9 cellular contexts compared by ENCODE assay signal in the genomic region with DNA sequence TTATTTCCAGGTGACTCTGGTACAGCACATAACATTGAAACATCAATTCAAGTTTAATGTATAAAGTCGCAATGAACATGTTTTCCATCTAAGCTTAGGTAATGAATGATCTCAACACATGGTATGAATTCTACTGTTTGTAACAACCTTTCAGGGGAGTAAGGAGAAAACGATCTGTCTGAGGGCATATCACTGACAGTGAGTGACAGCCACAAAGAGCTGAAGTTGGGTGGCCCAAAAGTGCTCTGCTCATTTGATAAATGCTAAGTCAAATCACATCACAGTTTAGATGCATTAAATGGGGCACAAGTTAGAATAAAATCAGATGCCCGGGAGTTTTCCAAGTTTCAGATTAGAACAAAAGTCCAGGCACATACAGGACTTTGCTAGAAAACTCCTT. TPM values are rescaled to one million over a fixed set of nuclear protein-coding genes. Genes with fewer than 3 reads are reported as not detected.
DNase-seq lines count a peak whose midpoint lies in the region; ATAC-seq, FAIRE-seq and TF ChIP-seq lines count a peak whose summit lies in the region.
"Had no signal": no experiment of that assay in that cellular context is flagged by ENCODE, and none has a peak within 500 bp of the region (broad histone marks: within the 10 kb centered on the region; RNA-seq: fewer than 3 reads in every experiment).

No MANE protein-coding gene starts in this region.

- H2AFZ ChIP-seq in GM23338 (no peak overlapping the region), OCI-LY3 (ENCODE audit: low read depth, low read length) (no peak overlapping the region), endothelial cell of umbilical vein (ENCODE audit: low read depth, low read length) (peak overlapping the region; percentile 64)

- peak overlapping the region; percentile 93; the same call in 1 of the 2 replicates for H3K27ac Mint-ChIP-seq in GM23338

- H3K4me1 ChIP-seq in GM23338 (ENCODE audit: insufficient read depth) (peaks cover 9% of the 10 kb centered on the region), OCI-LY3 (ENCODE audit: low read length) (peaks cover 13% of the 10 kb centered on the region), endothelial cell of umbilical vein (ENCODE audit: control insufficient read depth, extremely low read depth, insufficient read depth, low read length) (peaks cover 14% of the 10 kb centered on the region), psoas muscle (peaks cover 9% of the 10 kb centered on the region)

- H3K9me3 ChIP-seq in OCI-LY3 (ENCODE audit: insufficient read depth, low read length) (no peaks in the 10 kb centered on the region), endothelial cell of umbilical vein (replicated peaks; ENCODE audit: control insufficient read depth, insufficient read depth, low read length) (no peaks in the 10 kb centered on the region), psoas muscle (no peaks in the 10 kb centered on the region)
- H3K9me3 ChIP-seq: neutrophil had no signal

- H3K9me1 ChIP-seq in endothelial cell of umbilical vein (replicated peaks; ENCODE audit: control insufficient read depth, extremely low read depth, insufficient read depth, low read length), result no peaks in the 10 kb centered on the region

- FAIRE-seq in endothelial cell of umbilical vein (lab: Jason Lieb, UNC), result no peak

- H3K4me2 ChIP-seq in GM23338, result peak overlapping the region; percentile 71
- H3K4me2 ChIP-seq in OCI-LY3 (ENCODE audit: low read length), result peak overlapping the region; percentile 74
- H3K4me2 ChIP-seq in endothelial cell of umbilical vein (ENCODE audit: insufficient read depth, low read length), result peak overlapping the region; percentile 94

- CTCF ChIA-PET in endothelial cell of umbilical vein (lab: Charles Lee), result interaction anchor here (0.8 to 1.1 kb wide), 2 partner anchors 52 to 193 kb away, joined by 3 read pairs; no protein-coding TSS in a partner anchor

- BruUV-seq in endothelial cell of umbilical vein (replicated peaks; lab: Mats Ljungman, UMichigan), result TSS peak; percentile 72

- H4K20me1 ChIP-seq in GM23338 (replicated peaks; ENCODE audit: insufficient read depth) (no peaks in the 10 kb centered on the region), OCI-LY3 (ENCODE audit: insufficient read depth, low read length) (0 out of 2 replicates have a peak, but pooled peaks cover 4% of the 10 kb centered on the region), endothelial cell of umbilical vein (replicated peaks; ENCODE audit: control insufficient read depth, extremely low read depth, insufficient read depth, low read length) (no peaks in the 10 kb centered on the region)

- H3K27me3 Mint-ChIP-seq in GM23338 (ENCODE audit: insufficient read depth, low read depth, poor library complexity), result peaks cover 5% of the 10 kb centered on the region

- H3K36me3 Mint-ChIP-seq in GM23338 (ENCODE audit: low read depth), result no peaks in the 10 kb centered on the region

- ATAC-seq in GM23338 (no peak), psoas muscle (no peak), GM21367 (IDR thresholded peaks at IDR 0.05; ENCODE audit: unreplicated experiment) (no peak)

- TF ChIP-seq POLR2A in endothelial cell of umbilical vein (IDR thresholded peaks at IDR 0.05; ENCODE audit: low read depth, low read length), result no peak

- peaks cover 26% of the 10 kb centered on the region for H3K4me1 Mint-ChIP-seq in GM23338

- H3K79me2 ChIP-seq in GM23338 (replicated peaks; ENCODE audit: insufficient read depth) (peaks cover 32% of the 10 kb centered on the region), OCI-LY3 (ENCODE audit: low read length) (peaks cover 31% of the 10 kb centered on the region), endothelial cell of umbilical vein (ENCODE audit: control insufficient read depth, insufficient read depth, low read length) (peaks cover 2% of the 10 kb centered on the region)

- no peaks in the 10 kb centered on the region for H3K9me2 ChIP-seq in GM23338 (ENCODE audit: insufficient read depth)

- TF ChIP-seq CTCF in GM23338 (conservative IDR thresholded peaks at IDR 0.05; ENCODE audit: low read depth in 2 of 2) (no peak), OCI-LY3 (IDR thresholded peaks at IDR 0.05; ENCODE audit: low read depth, low read length) (no peak), endothelial cell of umbilical vein (IDR thresholded peaks at IDR 0.05; ENCODE audit: extremely low read depth in 1 of 2, insufficient read depth in 1 of 2, low read depth in 1 of 2, low read length in 2 of 2) (no peak), psoas muscle (IDR thresholded peaks at IDR 0.05) (no peak)

- no peaks in the 10 kb centered on the region for H3K9me3 Mint-ChIP-seq in GM23338

- H3K4me3 ChIP-seq in GM23338, result peak overlapping the region; percentile 60
- peak overlapping the region; percentile 93 for H3K4me3 ChIP-seq in OCI-LY3 (ENCODE audit: low read length)
- peak overlapping the region; percentile 76 to 83 (median 82) for H3K4me3 ChIP-seq in endothelial cell of umbilical vein (replicated peaks in 1 of 3; ENCODE audit: insufficient read depth in 1 of 3, low read depth in 1 of 3, low read length in 3 of 3)
- peak overlapping the region; percentile 100 for H3K4me3 ChIP-seq in psoas muscle

- POLR2A ChIA-PET in endothelial cell of umbilical vein (lab: Charles Lee), result no interaction called here

- H3K4me3 Mint-ChIP-seq in GM23338, result peak overlapping the region; percentile 86

- H3K27ac ChIP-seq in GM23338 (ENCODE audit: low read depth) (peak overlapping the region; percentile 71), OCI-LY3 (ENCODE audit: low read length) (no peak overlapping the region), endothelial cell of umbilical vein (ENCODE audit: insufficient read depth, low read depth, low read length) (peak overlapping the region; percentile 60), psoas muscle (peak overlapping the region; percentile 95)
- H3K27ac ChIP-seq: neutrophil had no signal

- intact Hi-C loops in endothelial cell of umbilical vein (cut with micrococcal nuclease), result loop anchor here (1.0 to 10.0 kb wide), 4 partner anchors 11 to 819 kb away; no protein-coding TSS in a partner anchor
- intact Hi-C loops in psoas muscle (cut with DNase I), result loop anchor here (5.0 to 10.0 kb wide), 4 partner anchors 196 to 1861 kb away; a partner anchor contains a TSS

- 0 out of 2 replicates have a peak, but pooled peaks cover 4% of the 10 kb centered on the region for H3F3A ChIP-seq in GM23338 (replicated peaks; ENCODE audit: low read depth)

- H3K9ac ChIP-seq in OCI-LY3 (ENCODE audit: low read length), result peak overlapping the region; percentile 93
- H3K9ac ChIP-seq in endothelial cell of umbilical vein (replicated peaks; ENCODE audit: extremely low read depth, insufficient read depth, low read length), result peak overlapping the region; percentile 97

- DNase-seq in GM23338 (ENCODE audit: low spot score) (no peak), endothelial cell of umbilical vein (ENCODE audit: low read depth, low spot score) (no peak), psoas muscle (no peak), amniotic stem cell (lab: John Stamatoyannopoulos, UW) (no peak), AG20443 (ENCODE audit: low spot score) (no peak)
- no peak for DNase-seq in stimulated activated CD4-positive, alpha-beta T cell treated with anti-CD3 and anti-CD28 coated beads, Interleukin-4, amount 100 ng/mL, for 24 hours

- H3K36me3 ChIP-seq in GM23338 (ENCODE audit: insufficient read depth) (no peaks in the 10 kb centered on the region), OCI-LY3 (replicated peaks; ENCODE audit: low read depth, low read length) (no peaks in the 10 kb centered on the region), endothelial cell of umbilical vein (ENCODE audit: control insufficient read depth in 2 of 2, extremely low read depth in 1 of 2, insufficient read depth in 2 of 2, low read length in 2 of 2) (no peaks in the 10 kb centered on the region), psoas muscle (ENCODE audit: insufficient read depth in 1 of 2, low read depth in 1 of 2) (no peaks in the 10 kb centered on the region)
- H3K36me3 ChIP-seq: neutrophil had no signal

- H3K27me3 ChIP-seq in GM23338 (ENCODE audit: insufficient read depth) (no peaks in the 10 kb centered on the region), OCI-LY3 (ENCODE audit: low read depth, low read length) (no peaks in the 10 kb centered on the region), endothelial cell of umbilical vein (ENCODE audit: control insufficient read depth in 2 of 2, insufficient read depth in 2 of 2, low read length in 2 of 2) (no peaks in the 10 kb centered on the region), psoas muscle (ENCODE audit: insufficient read depth in 3 of 3, low read length in 2 of 3) (no peaks in the 10 kb centered on the region)

- dilution Hi-C loops in endothelial cell of umbilical vein (cut with MboI; ENCODE audit: extremely low pct_ligation_motif_present, low sequenced_read_pairs), result no loop called here

- WGBS in psoas muscle, 3 donors, result 33 to 38% (median 38%) methylated on average over 3 of the region's 3 CpGs

TF ChIP-seq in endothelial cell of umbilical vein, 7 proteins besides CTCF, POLR2A, EP300 and RAD21:
- TF ChIP-seq GATA2 (IDR thresholded peaks at IDR 0.05; ENCODE audit: insufficient read depth, insufficient read length, low read depth, low read length), result no peak

RNA-seq across cellular contexts. Expression of a gene that starts 1.2 kb away (rescaled TPM):
- total RNA-seq in GM23338 (2014; rRNA removed; shearing (Covaris generic)), result 12.9 and 18.1 TPM in 2 replicates
- polyA plus RNA-seq in GM23338 (2016; fragmentation: Nextera tagmentation; extraction: Ambion mirVana), result 7.1 and 7.8 TPM in 2 replicates
- total RNA-seq in endothelial cell of umbilical vein, result 13.1 and 14.0 TPM in 2 replicates
- polyA plus RNA-seq in endothelial cell of umbilical vein, result 4.6 and 5.7 TPM in 2 replicates
- 6.0 and 6.1 TPM in 2 replicates for polyA plus RNA-seq in endothelial cell of umbilical vein (2011; cell fraction: cytosol; rRNA removed)
- polyA plus RNA-seq in endothelial cell of umbilical vein (2011; cell fraction: nucleus; rRNA removed), result 13.7 and 15.7 TPM in 2 replicates
- polyA plus RNA-seq in endothelial cell of umbilical vein (2012), result 8.1 and 9.4 TPM in 2 replicates
- 11.4 and 14.7 TPM in 2 replicates for polyA minus RNA-seq in endothelial cell of umbilical vein
- polyA minus RNA-seq in endothelial cell of umbilical vein (2011; cell fraction: cytosol; rRNA and poly(A)+ RNA removed), result 15.4 TPM
- polyA minus RNA-seq in endothelial cell of umbilical vein (2011; cell fraction: nucleus; rRNA and poly(A)+ RNA removed), result 19.5 and 31.6 TPM in 2 replicates
- total RNA-seq in psoas muscle, result 1 to 10 TPM; 2.1 to 5.2 (median 4.2) TPM
- 1 to 10 TPM; 2.2 to 3.6 (median 2.4) TPM for polyA plus RNA-seq in psoas muscle
